19 cellular contexts compared by ENCODE assay signal in genomic region chr10:45403151-45403550, GRCh38. TPM values are rescaled to one million over a fixed set of nuclear protein-coding genes. Genes with fewer than 3 reads are reported as not detected.
DNase-seq lines count a peak whose midpoint lies in the region; ATAC-seq and TF ChIP-seq lines count a peak whose summit lies in the region.
"Had no signal": no experiment of that assay in that cellular context is flagged by ENCODE, and none has a peak within 500 bp of the region (broad histone marks: within the 10 kb centered on the region; RNA-seq: fewer than 3 reads in every experiment).

No MANE protein-coding gene starts in this region.

- H3K9ac ChIP-seq in PC-3 (ENCODE audit: low read length): no peak overlapping the region

- H3K4me3 ChIP-seq in PC-3 (ENCODE audit: low read length): no peak overlapping the region

- CTCF ChIA-PET in PC-3 (lab: Charles Lee): no interaction called here
- CTCF ChIA-PET in activated CD4-positive, alpha-beta T cell treated with anti-CD3 and anti-CD28 coated beads for 36 hours (lab: Charles Lee): no interaction called here

- no peak overlapping the region for H2AFZ ChIP-seq in PC-3 (ENCODE audit: low read length)

- no peaks in the 10 kb centered on the region for H3K9me3 ChIP-seq in PC-3 (ENCODE audit: low read length)

- no TSS peak for BruUV-seq in PC-3 (replicated peaks; lab: Mats Ljungman, UMichigan)

- peaks cover 70% of the 10 kb centered on the region for H3K36me3 Mint-ChIP-seq in dendritic cell treated with granulocyte-macrophage colony-stimulating factor and Interleukin-4, amounts not matched to agents 40 ng/mL and 50 ng/mL, for 4 days (ENCODE audit: low read depth)
- peaks cover 96% of the 10 kb centered on the region for H3K36me3 Mint-ChIP-seq in stimulated activated memory B cell treated with anti-CD40 and anti-IgM and Interleukin-4, amounts not matched to agents 10 μg/mL and 1 μg/mL and 100 μg/mL, for 72 hours
- no peaks in the 10 kb centered on the region for H3K36me3 Mint-ChIP-seq in activated CD4-positive, alpha-beta T cell treated with anti-CD3 and anti-CD28 coated beads for 36 hours (ENCODE audit: low read depth)

- H4K20me1 ChIP-seq in PC-3 (ENCODE audit: low read length): no peaks in the 10 kb centered on the region

- no peaks in the 10 kb centered on the region for H3F3A ChIP-seq in PC-3 (ENCODE audit: low read length, unreplicated experiment)

- no peaks in the 10 kb centered on the region for H3K9me2 ChIP-seq in PC-3 (replicated peaks; ENCODE audit: low read length)

- no peaks in the 10 kb centered on the region for H3K9me3 Mint-ChIP-seq in dendritic cell treated with granulocyte-macrophage colony-stimulating factor and Interleukin-4, amounts not matched to agents 40 ng/mL and 50 ng/mL, for 4 days
- H3K9me3 Mint-ChIP-seq in stimulated activated memory B cell treated with anti-CD40 and anti-IgM and Interleukin-4, amounts not matched to agents 10 μg/mL and 1 μg/mL and 100 μg/mL, for 72 hours: no peaks in the 10 kb centered on the region
- H3K9me3 Mint-ChIP-seq in activated CD4-positive, alpha-beta T cell treated with anti-CD3 and anti-CD28 coated beads for 36 hours (ENCODE audit: low read depth): no peaks in the 10 kb centered on the region

- H3K27ac ChIP-seq in PC-3 (ENCODE audit: low read length): no peak overlapping the region

- POLR2A ChIA-PET in PC-3 (lab: Charles Lee; ENCODE audit: unreplicated experiment): no interaction called here
- POLR2A ChIA-PET in activated CD4-positive, alpha-beta T cell treated with anti-CD3 and anti-CD28 coated beads for 36 hours (lab: Charles Lee): no interaction called here

- H3K4me1 ChIP-seq in PC-3 (ENCODE audit: insufficient read depth, low read length): peaks cover 18% of the 10 kb centered on the region

- no peaks in the 10 kb centered on the region for H3K27me3 Mint-ChIP-seq in dendritic cell treated with granulocyte-macrophage colony-stimulating factor and Interleukin-4, amounts not matched to agents 40 ng/mL and 50 ng/mL, for 4 days
- no peaks in the 10 kb centered on the region for H3K27me3 Mint-ChIP-seq in stimulated activated memory B cell treated with anti-CD40 and anti-IgM and Interleukin-4, amounts not matched to agents 10 μg/mL and 1 μg/mL and 100 μg/mL, for 72 hours
- peaks cover 9% of the 10 kb centered on the region for H3K27me3 Mint-ChIP-seq in activated CD4-positive, alpha-beta T cell treated with anti-CD3 and anti-CD28 coated beads for 36 hours

- H3K27me3 ChIP-seq in PC-3 (ENCODE audit: low read length): peaks cover 32% of the 10 kb centered on the region

- TF ChIP-seq CTCF in PC-3 (conservative IDR thresholded peaks at IDR 0.05; ENCODE audit: low read depth, low read length): no peak

- H3K4me2 ChIP-seq in PC-3 (ENCODE audit: low read length): peak overlapping the region; percentile 30

- ATAC-seq in PC-3: peak; percentile 89
- ATAC-seq in stimulated activated memory B cell treated with anti-CD40 and anti-IgM and Interleukin-4, amounts not matched to agents 10 μg/mL and 1 μg/mL and 100 μg/mL, for 72 hours: no peak
- ATAC-seq in activated CD4-positive, alpha-beta T cell treated with anti-CD3 and anti-CD28 coated beads for 36 hours: no peak
- ATAC-seq in GM21367 (IDR thresholded peaks at IDR 0.05; ENCODE audit: unreplicated experiment): no peak
- ATAC-seq: Panc1, SK-N-SH treated with all-trans-retinoic acid at 6 μM for 48 hours had no signal

- H3K27ac Mint-ChIP-seq in dendritic cell treated with granulocyte-macrophage colony-stimulating factor and Interleukin-4, amounts not matched to agents 40 ng/mL and 50 ng/mL, for 4 days: peak overlapping the region; percentile 75
- H3K27ac Mint-ChIP-seq in stimulated activated memory B cell treated with anti-CD40 and anti-IgM and Interleukin-4, amounts not matched to agents 10 μg/mL and 1 μg/mL and 100 μg/mL, for 72 hours: peak overlapping the region; percentile 63
- H3K27ac Mint-ChIP-seq in activated CD4-positive, alpha-beta T cell treated with anti-CD3 and anti-CD28 coated beads for 36 hours: no peak overlapping the region

- H3K4me1 Mint-ChIP-seq in dendritic cell treated with granulocyte-macrophage colony-stimulating factor and Interleukin-4, amounts not matched to agents 40 ng/mL and 50 ng/mL, for 4 days (ENCODE audit: low read depth): peaks cover 69% of the 10 kb centered on the region
- H3K4me1 Mint-ChIP-seq in stimulated activated memory B cell treated with anti-CD40 and anti-IgM and Interleukin-4, amounts not matched to agents 10 μg/mL and 1 μg/mL and 100 μg/mL, for 72 hours: peaks cover 79% of the 10 kb centered on the region
- H3K4me1 Mint-ChIP-seq in activated CD4-positive, alpha-beta T cell treated with anti-CD3 and anti-CD28 coated beads for 36 hours: no peaks in the 10 kb centered on the region

- no peaks in the 10 kb centered on the region for H3K36me3 ChIP-seq in PC-3 (ENCODE audit: low read depth, low read length)

- H3K4me3 Mint-ChIP-seq in dendritic cell treated with granulocyte-macrophage colony-stimulating factor and Interleukin-4, amounts not matched to agents 40 ng/mL and 50 ng/mL, for 4 days: no peak overlapping the region
- H3K4me3 Mint-ChIP-seq in stimulated activated memory B cell treated with anti-CD40 and anti-IgM and Interleukin-4, amounts not matched to agents 10 μg/mL and 1 μg/mL and 100 μg/mL, for 72 hours: no peak overlapping the region
- no peak overlapping the region for H3K4me3 Mint-ChIP-seq in activated CD4-positive, alpha-beta T cell treated with anti-CD3 and anti-CD28 coated beads for 36 hours

- DNase-seq in ELR (ENCODE audit: low read depth) (peak; percentile 65), PC-3 (peak; percentile 83), NK-92 (lab: John Stamatoyannopoulos, UW; ENCODE audit: unreplicated experiment) (no peak)
- DNase-seq in activated CD4-positive, alpha-beta T cell treated with anti-CD3 and anti-CD28 coated beads for 36 hours: no peak
- DNase-seq: ACHN; CD4-positive, alpha-beta memory T cell; DMS79; GOT3; NCI-H1092; NCI-H2081 treated with DMSO at 0.1 percent for 48 hours; NCI-H510A; NCI-H82; SHP77 had no signal

- no peaks in the 10 kb centered on the region for H3K79me2 ChIP-seq in PC-3 (ENCODE audit: low read length)

- intact Hi-C loops in PC-3 (cut with micrococcal nuclease): no loop called here
- intact Hi-C loops in dendritic cell treated with granulocyte-macrophage colony-stimulating factor and Interleukin-4, amounts not matched to agents 40 ng/mL and 50 ng/mL, for 4 days (cut with micrococcal nuclease): loop anchor here (10.0 kb wide), 1 partner anchor 48 kb away; no protein-coding TSS in a partner anchor
- intact Hi-C loops in activated CD4-positive, alpha-beta T cell treated with anti-CD3 and anti-CD28 coated beads for 36 hours (cut with DNase I, micrococcal nuclease): no loop called here

RNA-seq across cellular contexts. Expression of gene ALOX5, which starts 29.1 kb away (rescaled TPM):
- total RNA-seq in PC-3 (2014; rRNA removed): 0.11 and 0.92 TPM in 2 replicates
- total RNA-seq in activated CD4-positive, alpha-beta T cell treated with anti-CD3 and anti-CD28 coated beads for 36 hours: under 1 TPM; 0.21 to 0.26 TPM
- total RNA-seq: G401 had no signal

Comparison
In these comparisons a context has a peak if more than half of its experiments do, and no peak if none do; other contexts are left out.
1. DNase-seq: peak in ELR (single experiment) and PC-3 (single experiment); none in activated CD4-positive, alpha-beta T cell treated with anti-CD3 and anti-CD28 coated beads for 36 hours (single experiment) and NK-92 (single experiment).